Comparison of ENCODE assay signal across 27 cellular contexts in the genomic region with DNA sequence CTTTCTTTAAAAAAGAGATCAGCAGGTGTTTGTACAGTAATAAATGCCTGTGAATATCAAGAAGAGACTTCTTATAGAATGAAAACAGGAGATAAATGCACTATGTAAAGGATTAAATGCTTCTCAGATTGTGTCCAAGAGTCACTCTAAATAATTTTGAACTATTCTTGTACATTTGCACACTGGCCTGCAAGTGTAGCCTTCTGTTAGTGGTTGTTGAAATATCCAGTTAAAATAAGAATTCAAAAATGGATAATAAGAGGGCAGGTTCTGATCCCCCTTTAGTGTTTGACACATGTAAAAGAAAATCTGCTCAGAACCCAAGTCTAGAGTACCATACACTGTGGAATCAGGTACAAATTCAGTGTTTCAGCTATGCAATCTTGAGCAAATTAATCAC.
"Had no signal": no experiment of that assay in that cellular context is flagged by ENCODE, and none has a peak within 500 bp of the region (broad histone marks: within the 10 kb centered on the region; RNA-seq: fewer than 3 reads in every experiment).

No MANE protein-coding gene starts in this region.

- H3K36me3 ChIP-seq: colonic mucosa, esophagus muscularis mucosa, esophagus squamous epithelium, gastrocnemius medialis, gastroesophageal sphincter, heart left ventricle, heart right ventricle had no signal

- H3K4me3 ChIP-seq: colonic mucosa, coronary artery, dorsolateral prefrontal cortex, esophagus muscularis mucosa, esophagus squamous epithelium, gastrocnemius medialis, gastroesophageal sphincter, heart left ventricle, heart right ventricle had no signal

- FAIRE-seq: colon, endothelial cell of umbilical vein had no signal

- H3K4me1 ChIP-seq: colonic mucosa, esophagus muscularis mucosa, esophagus squamous epithelium, foreskin keratinocyte, gastrocnemius medialis, gastroesophageal sphincter, heart left ventricle had no signal

- H3K27ac ChIP-seq: colonic mucosa, coronary artery, epithelial cell of prostate, esophagus muscularis mucosa, esophagus squamous epithelium, foreskin keratinocyte, gastrocnemius medialis, gastroesophageal sphincter, heart left ventricle, heart right ventricle had no signal

- H3K4me1 Mint-ChIP-seq: endodermal cell had no signal

- DNase-seq: colonic mucosa; cortex of kidney; dermis blood vessel endothelial cell; dorsolateral prefrontal cortex; effector CD4-positive, alpha-beta T cell; effector CD8-positive, alpha-beta T cell; effector memory CD4-positive, alpha-beta T cell; effector memory CD8-positive, alpha-beta T cell; endodermal cell; erythroblast; esophagus squamous epithelium; foreskin fibroblast; foreskin keratinocyte; foreskin melanocyte; gastrocnemius medialis; glutamatergic neuron; head of caudate nucleus; heart left ventricle; heart right ventricle had no signal

- H3K27ac Mint-ChIP-seq: dendritic cell treated with granulocyte-macrophage colony-stimulating factor and Interleukin-4, amounts not matched to agents 40 ng/mL and 50 ng/mL, for 4 days; effector memory CD8-positive, alpha-beta T cell; endodermal cell had no signal

- H3K9me3 ChIP-seq: colonic mucosa, esophagus muscularis mucosa, esophagus squamous epithelium, gastrocnemius medialis, gastroesophageal sphincter had no signal

- H3K4me3 Mint-ChIP-seq: dendritic cell treated with granulocyte-macrophage colony-stimulating factor and Interleukin-4, amounts not matched to agents 40 ng/mL and 50 ng/mL, for 4 days; effector memory CD8-positive, alpha-beta T cell; endodermal cell had no signal

- H3K27me3 ChIP-seq: colonic mucosa, dorsolateral prefrontal cortex, esophagus squamous epithelium, gastrocnemius medialis had no signal

- ATAC-seq: effector memory CD8-positive, alpha-beta T cell; esophagus mucosa; foreskin keratinocyte; gastrocnemius medialis; gastroesophageal sphincter; heart left ventricle; heart right ventricle had no signal

- H3K9me3 Mint-ChIP-seq: effector memory CD8-positive, alpha-beta T cell had no signal
